Comparison of ENCODE assay signal across 1 cellular context in genomic region chr5:14247054-14247386, GRCh38.
TF ChIP-seq lines count a peak whose summit lies in the region.

No MANE protein-coding gene starts in this region.

TF ChIP-seq in IMR-90, 13 proteins besides CTCF, POLR2A, EP300 and RAD21:
- TF ChIP-seq CHD1 (IDR thresholded peaks at IDR 0.05; ENCODE audit: low read depth, low read length), result no peak
- TF ChIP-seq, protein P1, sequence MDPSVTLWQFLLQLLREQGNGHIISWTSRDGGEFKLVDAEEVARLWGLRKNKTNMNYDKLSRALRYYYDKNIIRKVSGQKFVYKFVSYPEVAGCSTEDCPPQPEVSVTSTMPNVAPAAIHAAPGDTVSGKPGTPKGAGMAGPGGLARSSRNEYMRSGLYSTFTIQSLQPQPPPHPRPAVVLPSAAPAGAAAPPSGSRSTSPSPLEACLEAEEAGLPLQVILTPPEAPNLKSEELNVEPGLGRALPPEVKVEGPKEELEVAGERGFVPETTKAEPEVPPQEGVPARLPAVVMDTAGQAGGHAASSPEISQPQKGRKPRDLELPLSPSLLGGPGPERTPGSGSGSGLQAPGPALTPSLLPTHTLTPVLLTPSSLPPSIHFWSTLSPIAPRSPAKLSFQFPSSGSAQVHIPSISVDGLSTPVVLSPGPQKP (IDR thresholded peaks at IDR 0.05; ENCODE audit: borderline replicate concordance, low read depth, low read length), result no peak
- TF ChIP-seq RCOR1 (IDR thresholded peaks at IDR 0.05; ENCODE audit: insufficient replicate concordance, low read length), result no peak
- no peak for TF ChIP-seq NFE2L2 (IDR thresholded peaks at IDR 0.05; ENCODE audit: low read depth, low read length)
- TF ChIP-seq FOS (IDR thresholded peaks at IDR 0.05; ENCODE audit: low read depth, low read length), result no peak
- no peak for TF ChIP-seq MAZ (IDR thresholded peaks at IDR 0.05; ENCODE audit: borderline replicate concordance, low read depth, low read length)
- TF ChIP-seq CEBPB (IDR thresholded peaks at IDR 0.05; ENCODE audit: low read depth, low read length), result no peak
- TF ChIP-seq SMC3 (IDR thresholded peaks at IDR 0.05; ENCODE audit: low read depth, low read length), result no peak
- no peak for TF ChIP-seq MAFK (IDR thresholded peaks at IDR 0.05; ENCODE audit: low read depth, low read length)
- TF ChIP-seq RFX5 (IDR thresholded peaks at IDR 0.05; ENCODE audit: low read depth, low read length), result no peak
- no peak for TF ChIP-seq BHLHE40 (IDR thresholded peaks at IDR 0.05; ENCODE audit: low read depth, low read length)
- TF ChIP-seq, protein P2, sequence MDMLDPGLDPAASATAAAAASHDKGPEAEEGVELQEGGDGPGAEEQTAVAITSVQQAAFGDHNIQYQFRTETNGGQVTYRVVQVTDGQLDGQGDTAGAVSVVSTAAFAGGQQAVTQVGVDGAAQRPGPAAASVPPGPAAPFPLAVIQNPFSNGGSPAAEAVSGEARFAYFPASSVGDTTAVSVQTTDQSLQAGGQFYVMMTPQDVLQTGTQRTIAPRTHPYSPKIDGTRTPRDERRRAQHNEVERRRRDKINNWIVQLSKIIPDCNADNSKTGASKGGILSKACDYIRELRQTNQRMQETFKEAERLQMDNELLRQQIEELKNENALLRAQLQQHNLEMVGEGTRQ (IDR thresholded peaks at IDR 0.05; ENCODE audit: low read depth, low read length), result no peak
- TF ChIP-seq MXI1 (IDR thresholded peaks at IDR 0.05; ENCODE audit: borderline replicate concordance, low read depth, low read length), result no peak
